ENCODE assay signal across 17 cellular contexts in the genomic region with DNA sequence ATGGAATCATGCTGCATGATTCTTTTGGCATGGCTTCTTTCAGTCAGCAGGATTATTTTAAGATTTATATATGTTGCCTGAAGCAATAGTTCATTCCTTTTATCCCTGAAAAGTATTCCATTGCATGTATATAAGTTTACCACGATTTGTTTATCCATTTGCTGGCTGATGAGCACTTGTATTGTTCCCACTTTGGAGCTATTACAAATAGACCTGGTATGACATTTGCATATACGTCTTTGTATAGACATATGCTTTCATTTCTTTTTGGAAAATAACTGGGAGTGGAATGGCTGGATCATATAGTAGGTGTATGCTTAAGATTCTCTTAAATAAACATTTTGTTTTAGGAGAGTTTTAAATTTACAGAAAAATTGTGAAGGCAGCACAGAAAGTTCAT.
DNase-seq lines count a peak whose midpoint lies in the region; ATAC-seq and TF ChIP-seq lines count a peak whose summit lies in the region.
"Had no signal": no experiment of that assay in that cellular context is flagged by ENCODE, and none has a peak within 500 bp of the region (broad histone marks: within the 10 kb centered on the region; RNA-seq: fewer than 3 reads in every experiment).

No MANE protein-coding gene starts in this region.

- no peak overlapping the region for H2AK9ac ChIP-seq in IMR-90 (replicated peaks; ENCODE audit: low read depth, low read length, poor library complexity)

- no peaks in the 10 kb centered on the region for H3K9me3 Mint-ChIP-seq in osteocyte (ENCODE audit: unreplicated experiment)
- H3K9me3 Mint-ChIP-seq in activated CD4-positive, alpha-beta T cell treated with anti-CD3 and anti-CD28 coated beads, Interleukin-2, amount 10 ng/mL, durations not matched to agents 24 days and 14 days = peaks cover 6% of the 10 kb centered on the region
- H3K9me3 Mint-ChIP-seq: CD8-positive, alpha-beta T cell had no signal

- no peak overlapping the region for H3K23ac ChIP-seq in IMR-90 (ENCODE audit: low read depth, low read length)

- CTCF ChIA-PET in IMR-90 (lab: Yijun Ruan, JAX) = no interaction called here

- H2AK5ac ChIP-seq in IMR-90 (ENCODE audit: low read depth, low read length) = no peak overlapping the region

- H3K4me1 Mint-ChIP-seq in osteocyte (ENCODE audit: unreplicated experiment) = peaks cover 12% of the 10 kb centered on the region
- H3K4me1 Mint-ChIP-seq in activated CD4-positive, alpha-beta T cell treated with anti-CD3 and anti-CD28 coated beads, Interleukin-2, amount 10 ng/mL, durations not matched to agents 24 days and 14 days = no peaks in the 10 kb centered on the region
- H3K4me1 Mint-ChIP-seq: CD4-positive, CD25-positive, alpha-beta regulatory T cell had no signal

- H3K4me3 ChIP-seq in IMR-90 (ENCODE audit: insufficient read depth, low read depth, low read length) = no peak overlapping the region
- H3K4me3 ChIP-seq: BLaER1 had no signal

- H4K20me1 ChIP-seq in IMR-90 (ENCODE audit: insufficient read depth, low read length) = no peaks in the 10 kb centered on the region
- H4K20me1 ChIP-seq: BLaER1 had no signal

- ATAC-seq in IMR-90 (ENCODE audit: low read depth) (no peak), foreskin keratinocyte (peak; percentile 65)
- ATAC-seq: CD8-positive, alpha-beta T cell had no signal

- no peak for TF ChIP-seq RAD21 in IMR-90 (IDR thresholded peaks at IDR 0.05; ENCODE audit: low read length)

- H3K9me1 ChIP-seq in IMR-90 (ENCODE audit: insufficient read depth, low read length) = no peaks in the 10 kb centered on the region

- DNase-seq in ELR (ENCODE audit: low read depth) (peak; percentile 62), IMR-90 (peak; percentile 16), foreskin keratinocyte (peak; percentile 65 to 84), osteocyte (ENCODE audit: extremely low spot score, unreplicated experiment) (no peak), HuH-7.5 (ENCODE audit: low spot score) (no peak), DMS 273 (lab: John Stamatoyannopoulos, UW; ENCODE audit: unreplicated experiment) (no peak)
- DNase-seq in activated CD4-positive, alpha-beta T cell treated with anti-CD3 and anti-CD28 coated beads, Interleukin-2, amount 10 ng/mL, durations not matched to agents 24 days and 14 days = no peak
- DNase-seq: Caco-2; CD4-positive, CD25-positive, alpha-beta regulatory T cell; CD8-positive, alpha-beta T cell; DMS 273 treated with DMSO at 0.1 percent for 48 hours; DMS79; H7; HCEC 1CT had no signal

- POLR2A ChIA-PET in IMR-90 (lab: Charles Lee; ENCODE audit: unreplicated experiment) = no interaction called here

- H4K91ac ChIP-seq in IMR-90 (ENCODE audit: insufficient read depth, low read depth, low read length) = no peak overlapping the region

- peak overlapping the region; percentile 55; the same call in 1 of the 2 replicates for H2BK20ac ChIP-seq in IMR-90 (ENCODE audit: low read depth, low read length)

- TF ChIP-seq CTCF in IMR-90 (conservative IDR thresholded peaks at IDR 0.05; ENCODE audit: low read depth, low read length) (no peak), foreskin keratinocyte (conservative IDR thresholded peaks at IDR 0.05) (no peak), osteocyte (IDR thresholded peaks at IDR 0.05) (no peak)

- no TSS peak for BruUV-seq in IMR-90 (replicated peaks; lab: Mats Ljungman, UMichigan)

- no peak overlapping the region for H3K56ac ChIP-seq in IMR-90 (ENCODE audit: extremely low read depth, insufficient read depth, low read length)

- TF ChIP-seq POLR2A in IMR-90 (IDR thresholded peaks at IDR 0.05; ENCODE audit: low read depth, low read length) = no peak

- H4K8ac ChIP-seq in IMR-90 (ENCODE audit: low read depth in 2 of 2, low read length in 2 of 2) = no peak overlapping the region; a peak in 1 of 4 replicates

- peak overlapping the region; percentile 20 for H3K27ac Mint-ChIP-seq in osteocyte (ENCODE audit: unreplicated experiment)
- H3K27ac Mint-ChIP-seq in activated CD4-positive, alpha-beta T cell treated with anti-CD3 and anti-CD28 coated beads, Interleukin-2, amount 10 ng/mL, durations not matched to agents 24 days and 14 days = no peak overlapping the region
- H3K27ac Mint-ChIP-seq: B cell; CD4-positive, CD25-positive, alpha-beta regulatory T cell; CD8-positive, alpha-beta T cell had no signal

- no CpG with 5 or more reads among the region's 2 CpGs for WGBS in IMR-90 (ENCODE audit: extremely low coverage in 2 of 2, insufficient read length in 1 of 2), 2 experiments

- H3K14ac ChIP-seq in IMR-90 (replicated peaks; ENCODE audit: low read depth, low read length) = no peak overlapping the region

- H2BK15ac ChIP-seq in IMR-90 (ENCODE audit: low read depth, low read length) = no peak overlapping the region

- no peak overlapping the region for H3K4ac ChIP-seq in IMR-90 (ENCODE audit: low read depth, low read length)

- in situ Hi-C loops in IMR-90 (cut with MboI; ENCODE audit: low sequenced_read_pairs) = no loop called here

- no peak overlapping the region for H2AFZ ChIP-seq in IMR-90 (replicated peaks; ENCODE audit: low read length, poor library complexity)

- H3K4me3 Mint-ChIP-seq in osteocyte (ENCODE audit: unreplicated experiment) = no peak overlapping the region
- H3K4me3 Mint-ChIP-seq in activated CD4-positive, alpha-beta T cell treated with anti-CD3 and anti-CD28 coated beads, Interleukin-2, amount 10 ng/mL, durations not matched to agents 24 days and 14 days = no peak overlapping the region
- H3K4me3 Mint-ChIP-seq: B cell; CD4-positive, CD25-positive, alpha-beta regulatory T cell; CD8-positive, alpha-beta T cell had no signal

- dilution Hi-C loops in IMR-90 (cut with HindIII; ENCODE audit: low sequenced_read_pairs, unreplicated experiment) = no loop called here

- no peak overlapping the region for H2BK5ac ChIP-seq in IMR-90 (ENCODE audit: low read depth, low read length, poor library complexity, severe bottlenecking)

- no peaks in the 10 kb centered on the region for H3K36me3 Mint-ChIP-seq in osteocyte (ENCODE audit: unreplicated experiment)
- no peaks in the 10 kb centered on the region for H3K36me3 Mint-ChIP-seq in activated CD4-positive, alpha-beta T cell treated with anti-CD3 and anti-CD28 coated beads, Interleukin-2, amount 10 ng/mL, durations not matched to agents 24 days and 14 days (ENCODE audit: low read depth)
- H3K36me3 Mint-ChIP-seq: CD4-positive, CD25-positive, alpha-beta regulatory T cell; CD8-positive, alpha-beta T cell had no signal

- H3K27ac ChIP-seq in IMR-90 (ENCODE audit: insufficient read depth, low read length) (no peak overlapping the region), foreskin keratinocyte (peak overlapping the region; percentile 49)
- H3K27ac ChIP-seq: BLaER1, C4-2B had no signal

- intact Hi-C loops in IMR-90 (cut with micrococcal nuclease) = no loop called here
- intact Hi-C loops in activated CD4-positive, alpha-beta T cell treated with anti-CD3 and anti-CD28 coated beads, Interleukin-2, amount 10 ng/mL, durations not matched to agents 24 days and 14 days (cut with micrococcal nuclease) = no loop called here

- H3K79me1 ChIP-seq in IMR-90 (ENCODE audit: low read depth in 1 of 2, low read length in 2 of 2) = no peaks in the 10 kb centered on the region

- no peak overlapping the region; the same call in 1 of the 2 replicates for H4K5ac ChIP-seq in IMR-90 (ENCODE audit: low read depth, low read length)

- no peak overlapping the region for H2BK120ac ChIP-seq in IMR-90 (ENCODE audit: low read depth, low read length)

- no peaks in the 10 kb centered on the region for H3K36me3 ChIP-seq in IMR-90 (ENCODE audit: control insufficient read depth, insufficient read depth, low read length)
- H3K36me3 ChIP-seq: BLaER1 had no signal

- H3K4me2 ChIP-seq in IMR-90 (ENCODE audit: low read depth, low read length) = no peak overlapping the region; the same call in 1 of the 2 replicates
- H3K4me2 ChIP-seq: BLaER1 had no signal

- H3K9ac ChIP-seq in IMR-90 (ENCODE audit: low read depth, low read length) = no peak overlapping the region
- H3K9ac ChIP-seq: BLaER1 had no signal

- no peaks in the 10 kb centered on the region for H3K27me3 Mint-ChIP-seq in osteocyte (ENCODE audit: unreplicated experiment)
- H3K27me3 Mint-ChIP-seq in activated CD4-positive, alpha-beta T cell treated with anti-CD3 and anti-CD28 coated beads, Interleukin-2, amount 10 ng/mL, durations not matched to agents 24 days and 14 days = no peaks in the 10 kb centered on the region
- H3K27me3 Mint-ChIP-seq: B cell; CD4-positive, CD25-positive, alpha-beta regulatory T cell had no signal

- no peak overlapping the region; the same call in 1 of the 2 replicates for H3K18ac ChIP-seq in IMR-90 (ENCODE audit: low read depth, low read length)

- no peaks in the 10 kb centered on the region for H3K27me3 ChIP-seq in IMR-90 (ENCODE audit: control insufficient read depth, insufficient read depth, low read length)
- no peaks in the 10 kb centered on the region for H3K27me3 ChIP-seq in foreskin keratinocyte
- H3K27me3 ChIP-seq: BLaER1 had no signal

- H3K4me1 ChIP-seq in IMR-90 (ENCODE audit: control insufficient read depth, insufficient read depth, low read length) = peaks cover 1% of the 10 kb centered on the region; the same call in 1 of the 2 replicates
- peaks cover 29% of the 10 kb centered on the region for H3K4me1 ChIP-seq in foreskin keratinocyte
- H3K4me1 ChIP-seq: BLaER1, Caco-2 had no signal

- no peaks in the 10 kb centered on the region for H3K9me3 ChIP-seq in IMR-90 (ENCODE audit: control insufficient read depth, insufficient read depth, low read length)
- H3K9me3 ChIP-seq: BLaER1, Caco-2 had no signal

TF ChIP-seq in IMR-90, 13 proteins besides CTCF, POLR2A, EP300 and RAD21:
- no peak for TF ChIP-seq CEBPB (IDR thresholded peaks at IDR 0.05; ENCODE audit: low read depth, low read length)
- no peak for TF ChIP-seq BHLHE40 (IDR thresholded peaks at IDR 0.05; ENCODE audit: low read depth, low read length)
- no peak for TF ChIP-seq ELK1 (IDR thresholded peaks at IDR 0.05; ENCODE audit: borderline replicate concordance, low read depth, low read length)
- no peak for TF ChIP-seq MXI1 (IDR thresholded peaks at IDR 0.05; ENCODE audit: borderline replicate concordance, low read depth, low read length)
- TF ChIP-seq RCOR1 (IDR thresholded peaks at IDR 0.05; ENCODE audit: insufficient replicate concordance, low read length) = no peak

Comparison
In these comparisons a context has a peak if more than half of its experiments do, and no peak if none do; other contexts are left out.
1. DNase-seq: peak in ELR (single experiment), IMR-90 (single experiment) and foreskin keratinocyte (2 of 2); none in osteocyte (single experiment), HuH-7.5 (single experiment), activated CD4-positive, alpha-beta T cell treated with anti-CD3 and anti-CD28 coated beads, Interleukin-2, amount 10 ng/mL, durations not matched to agents 24 days and 14 days (single experiment) and DMS 273 (single experiment).